8 cellular contexts compared by ENCODE assay signal in genomic region chr5:55535199-55535905, GRCh38. TPM values are rescaled to one million over a fixed set of nuclear protein-coding genes. Genes with fewer than 3 reads are reported as not detected.
DNase-seq lines count a peak whose midpoint lies in the region; ATAC-seq, FAIRE-seq and TF ChIP-seq lines count a peak whose summit lies in the region.

No MANE protein-coding gene starts in this region.

- no peaks in the 10 kb centered on the region for H3K36me3 ChIP-seq in endothelial cell of umbilical vein (ENCODE audit: control insufficient read depth in 2 of 2, extremely low read depth in 1 of 2, insufficient read depth in 2 of 2, low read length in 2 of 2)

- FAIRE-seq in endothelial cell of umbilical vein (lab: Jason Lieb, UNC), result peak; percentile 59

- H3K27me3 ChIP-seq in endothelial cell of umbilical vein (ENCODE audit: control insufficient read depth in 2 of 2, insufficient read depth in 2 of 2, low read length in 2 of 2), result no peaks in the 10 kb centered on the region

- CTCF ChIA-PET in endothelial cell of umbilical vein (lab: Charles Lee), result interaction anchor here (1.6 kb wide), 1 partner anchor 129 kb away, joined by 4 read pairs; no protein-coding TSS in a partner anchor

- TF ChIP-seq CTCF in HFFc6 (IDR thresholded peaks at IDR 0.05), result no peak
- TF ChIP-seq CTCF in endothelial cell of umbilical vein (IDR thresholded peaks at IDR 0.05; ENCODE audit: extremely low read depth in 1 of 2, insufficient read depth in 1 of 2, low read depth in 1 of 2, low read length in 2 of 2), result no peak
- no peak for TF ChIP-seq CTCF in natural killer cell (IDR thresholded peaks at IDR 0.05)

- no peak for DNase-seq in HFFc6
- peak; percentile 49 for DNase-seq in RKO (ENCODE audit: low spot score)
- no peak for DNase-seq in endothelial cell of umbilical vein (ENCODE audit: low read depth, low spot score)
- no peak for DNase-seq in natural killer cell
- DNase-seq in H4 (ENCODE audit: low spot score), result no peak
- DNase-seq in activated CD4-positive, CD25-positive, alpha-beta regulatory T cell (lab: John Stamatoyannopoulos, UW), result no peak

- H3K27ac Mint-ChIP-seq in HFFc6 (peak overlapping the region; percentile 68), natural killer cell (peak overlapping the region; percentile 58 to 90)

- dilution Hi-C loops in endothelial cell of umbilical vein (cut with MboI; ENCODE audit: extremely low pct_ligation_motif_present, low sequenced_read_pairs), result no loop called here

- BruUV-seq in endothelial cell of umbilical vein (replicated peaks; lab: Mats Ljungman, UMichigan), result TSS peak; percentile 68

- TF ChIP-seq POLR2A in GM15510 (IDR thresholded peaks at IDR 0.05; ENCODE audit: borderline replicate concordance, extremely low read depth, insufficient read length), result peak; percentile 39
- TF ChIP-seq POLR2A in endothelial cell of umbilical vein (IDR thresholded peaks at IDR 0.05; ENCODE audit: low read depth, low read length), result no peak

- H2AFZ ChIP-seq in endothelial cell of umbilical vein (ENCODE audit: low read depth, low read length), result peak overlapping the region; percentile 85

- H3K4me1 Mint-ChIP-seq in HFFc6 (ENCODE audit: low read depth) (peaks cover 42% of the 10 kb centered on the region), natural killer cell (peaks cover 8 to 17% of the 10 kb centered on the region in 2 donors)

- H3K9me3 ChIP-seq in endothelial cell of umbilical vein (replicated peaks; ENCODE audit: control insufficient read depth, insufficient read depth, low read length), result no peaks in the 10 kb centered on the region

- peak overlapping the region; percentile 85 for H3K4me3 Mint-ChIP-seq in HFFc6
- H3K4me3 Mint-ChIP-seq in natural killer cell, result peak overlapping the region; percentile 78

- H4K20me1 ChIP-seq in endothelial cell of umbilical vein (replicated peaks; ENCODE audit: control insufficient read depth, extremely low read depth, insufficient read depth, low read length), result no peaks in the 10 kb centered on the region

- peaks cover 11% of the 10 kb centered on the region for H3K4me1 ChIP-seq in endothelial cell of umbilical vein (ENCODE audit: control insufficient read depth, extremely low read depth, insufficient read depth, low read length)

- H3K36me3 Mint-ChIP-seq in HFFc6 (ENCODE audit: low read depth) (no peaks in the 10 kb centered on the region), natural killer cell (no peaks in the 10 kb centered on the region)

- no peaks in the 10 kb centered on the region for H3K9me1 ChIP-seq in endothelial cell of umbilical vein (replicated peaks; ENCODE audit: control insufficient read depth, extremely low read depth, insufficient read depth, low read length)

- peaks cover 6% of the 10 kb centered on the region for H3K79me2 ChIP-seq in endothelial cell of umbilical vein (ENCODE audit: control insufficient read depth, insufficient read depth, low read length)

- H3K4me2 ChIP-seq in endothelial cell of umbilical vein (ENCODE audit: insufficient read depth, low read length), result peak overlapping the region; percentile 57

- peak overlapping the region; percentile 27 for H3K27ac ChIP-seq in endothelial cell of umbilical vein (ENCODE audit: insufficient read depth, low read depth, low read length)

- intact Hi-C loops in endothelial cell of umbilical vein (cut with micrococcal nuclease), result loop anchor here (2.0 to 10.0 kb wide), 3 partner anchors 65 to 389 kb away; no protein-coding TSS in a partner anchor
- intact Hi-C loops in natural killer cell (cut with micrococcal nuclease), result loop anchor here (10.0 kb wide), 4 partner anchors 361 to 1221 kb away; partner anchors contain the start of genes ARL15, CDC20B and IL6ST

- peak overlapping the region; percentile 60 to 82 (median 64) for H3K4me3 ChIP-seq in endothelial cell of umbilical vein (replicated peaks in 1 of 3; ENCODE audit: insufficient read depth in 1 of 3, low read depth in 1 of 3, low read length in 3 of 3)

- ATAC-seq in natural killer cell (peak in 1 of 3 donors; percentile 2), HG03135 (IDR thresholded peaks at IDR 0.05; ENCODE audit: unreplicated experiment) (no peak)

- POLR2A ChIA-PET in endothelial cell of umbilical vein (lab: Charles Lee), result no interaction called here

- H3K9me3 Mint-ChIP-seq in HFFc6 (no peaks in the 10 kb centered on the region), natural killer cell (no peaks in the 10 kb centered on the region)

- H3K27me3 Mint-ChIP-seq in HFFc6 (ENCODE audit: insufficient read depth) (no peaks in the 10 kb centered on the region; the same call in 1 of the 2 replicates), natural killer cell (ENCODE audit: low read depth in 2 of 2) (peaks cover 0 to 5% of the 10 kb centered on the region in 2 donors)

- H3K9ac ChIP-seq in endothelial cell of umbilical vein (replicated peaks; ENCODE audit: extremely low read depth, insufficient read depth, low read length), result peak overlapping the region; percentile 73

TF ChIP-seq in endothelial cell of umbilical vein, 7 proteins besides CTCF, POLR2A, EP300 and RAD21:
- TF ChIP-seq MAX (IDR thresholded peaks at IDR 0.05; ENCODE audit: insufficient read depth, insufficient read length) (no peak), JUN (IDR thresholded peaks at IDR 0.05; ENCODE audit: borderline replicate concordance, insufficient read depth, insufficient read length, low read depth) (no peak), FOS (IDR thresholded peaks at IDR 0.05; ENCODE audit: borderline replicate concordance, insufficient read depth, low read length) (no peak), GATA2 (IDR thresholded peaks at IDR 0.05; ENCODE audit: insufficient read depth, insufficient read length, low read depth, low read length) (no peak), POLR2AphosphoS5 (IDR thresholded peaks at IDR 0.05; ENCODE audit: insufficient read depth, low read depth, low read length) (no peak), MYC (IDR thresholded peaks at IDR 0.05; ENCODE audit: low read depth, low read length) (no peak), EZH2 (IDR thresholded peaks at IDR 0.05; ENCODE audit: borderline replicate concordance, low read depth, low read length, severe bottlenecking) (no peak)

RNA-seq across cellular contexts. Expression of gene PLPP1, which starts 0.6 kb away (rescaled TPM):
- 10 to 100 TPM; 20.4 to 28.0 (median 23.3) TPM for total RNA-seq in HFFc6 (2021; fragmentation: NEBNext Ultra II Directional; extraction: Animal tissue kit (Norgen Biotek cat#: 25700))
- total RNA-seq in endothelial cell of umbilical vein, result 14.3 and 14.6 TPM in 2 replicates
- 22.1 and 25.9 TPM in 2 replicates for polyA plus RNA-seq in endothelial cell of umbilical vein
- 19.4 and 21.3 TPM in 2 replicates for polyA plus RNA-seq in endothelial cell of umbilical vein (2011; cell fraction: cytosol; rRNA removed)
- 12.2 and 13.4 TPM in 2 replicates for polyA plus RNA-seq in endothelial cell of umbilical vein (2011; cell fraction: nucleus; rRNA removed)
- polyA plus RNA-seq in endothelial cell of umbilical vein (2012), result 12.3 and 17.6 TPM in 2 replicates
- 14.9 and 18.9 TPM in 2 replicates for polyA minus RNA-seq in endothelial cell of umbilical vein
- polyA minus RNA-seq in endothelial cell of umbilical vein (2011; cell fraction: cytosol; rRNA and poly(A)+ RNA removed), result 9.2 TPM
- 12.6 and 13.6 TPM in 2 replicates for polyA minus RNA-seq in endothelial cell of umbilical vein (2011; cell fraction: nucleus; rRNA and poly(A)+ RNA removed)
- 1 to 10 TPM; 3.3 to 5.5 (median 4.2) TPM for total RNA-seq in natural killer cell
- 77.8 and 89.4 TPM in 2 replicates for total RNA-seq in H4 (2014; rRNA removed; shearing (Covaris generic))
